Comparison of ENCODE assay signal across 8 cellular contexts in genomic region chr11:33039274-33040126, GRCh38. TPM values are rescaled to one million over a fixed set of nuclear protein-coding genes. Genes with fewer than 3 reads are reported as not detected.
A peak's percentile ranks its signal among the peaks of the same experiment; 100 is the strongest.
DNase-seq lines count a peak whose midpoint lies in the region; FAIRE-seq and TF ChIP-seq lines count a peak whose summit lies in the region.

A gene with protein sequence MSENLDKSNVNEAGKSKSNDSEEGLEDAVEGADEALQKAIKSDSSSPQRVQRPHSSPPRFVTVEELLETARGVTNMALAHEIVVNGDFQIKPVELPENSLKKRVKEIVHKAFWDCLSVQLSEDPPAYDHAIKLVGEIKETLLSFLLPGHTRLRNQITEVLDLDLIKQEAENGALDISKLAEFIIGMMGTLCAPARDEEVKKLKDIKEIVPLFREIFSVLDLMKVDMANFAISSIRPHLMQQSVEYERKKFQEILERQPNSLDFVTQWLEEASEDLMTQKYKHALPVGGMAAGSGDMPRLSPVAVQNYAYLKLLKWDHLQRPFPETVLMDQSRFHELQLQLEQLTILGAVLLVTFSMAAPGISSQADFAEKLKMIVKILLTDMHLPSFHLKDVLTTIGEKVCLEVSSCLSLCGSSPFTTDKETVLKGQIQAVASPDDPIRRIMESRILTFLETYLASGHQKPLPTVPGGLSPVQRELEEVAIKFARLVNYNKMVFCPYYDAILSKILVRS (plus strand): TSS chr11:33039572. CDS start chr11:33043774, 4,202 bp downstream.

- H3K79me2 ChIP-seq in neural cell (replicated peaks; ENCODE audit: insufficient read depth, low read length) = no peaks in the 10 kb centered on the region

- H3K4me1 ChIP-seq in ES-I3 (ENCODE audit: insufficient read depth, low read length) = no peaks in the 10 kb centered on the region; the same call in 1 of the 2 replicates
- peaks cover 10% of the 10 kb centered on the region for H3K4me1 ChIP-seq in stomach smooth muscle (ENCODE audit: control insufficient read depth, insufficient read depth, low read length)

- H3K27ac ChIP-seq in neural cell (ENCODE audit: low read length) (peak within 1 kb of the TSS; percentile 95), stomach smooth muscle (ENCODE audit: low read length) (peak within 1 kb of the TSS; percentile 97)

- H3K9me3 ChIP-seq in ES-I3 (ENCODE audit: control insufficient read depth, insufficient read depth, low read length) (no peaks in the 10 kb centered on the region; the same call in 1 of the 2 replicates), neural cell (ENCODE audit: low read length) (no peaks in the 10 kb centered on the region), stomach smooth muscle (ENCODE audit: control insufficient read depth in 2 of 2, low read length in 2 of 2) (no peaks in the 10 kb centered on the region)

- TF ChIP-seq EP300 in neural cell (conservative IDR thresholded peaks at IDR 0.05; ENCODE audit: poor library complexity, severe bottlenecking) = peak; percentile 28

- peak; percentile 75 for TF ChIP-seq POLR2A in H54 (IDR thresholded peaks at IDR 0.05; ENCODE audit: low read depth, low read length)

- TF ChIP-seq RAD21 in neural cell (conservative IDR thresholded peaks at IDR 0.05) = peak; percentile 23

- H3K36me3 ChIP-seq in ES-I3 (ENCODE audit: insufficient read depth, low read length) (no peaks in the 10 kb centered on the region; the same call in 1 of the 2 replicates), neural cell (ENCODE audit: insufficient read depth, low read length) (no peaks in the 10 kb centered on the region), stomach smooth muscle (ENCODE audit: control insufficient read depth in 2 of 2, insufficient read depth in 2 of 2, low read length in 2 of 2) (peaks cover 2 to 4% of the 10 kb centered on the region in 2 donors)

- H4K20me1 ChIP-seq in neural cell (ENCODE audit: insufficient read depth) = no peaks in the 10 kb centered on the region

- no peaks in the 10 kb centered on the region for H3K9me2 ChIP-seq in neural cell (ENCODE audit: insufficient read depth, low read length)

- no peaks in the 10 kb centered on the region for H3K27me3 ChIP-seq in neural cell (ENCODE audit: insufficient read depth, low read depth, low read length)
- H3K27me3 ChIP-seq in stomach smooth muscle (ENCODE audit: control insufficient read depth in 1 of 2, insufficient read depth in 2 of 2, low read length in 2 of 2) = no peaks in the 10 kb centered on the region

- no peak for FAIRE-seq in H54 (lab: Jason Lieb, UNC)

- H3F3A ChIP-seq in neural cell (ENCODE audit: insufficient read depth, low read length, poor library complexity, severe bottlenecking) = no peaks in the 10 kb centered on the region

- peak within 1 kb of the TSS; percentile 97 for H3K4me2 ChIP-seq in neural cell (ENCODE audit: low read length)

- H2AFZ ChIP-seq in neural cell (ENCODE audit: low read depth, low read length) = peak within 1 kb of the TSS; percentile 77

- H3K4me3 ChIP-seq in LNCaP clone FGC (ENCODE audit: low read depth, low read length) (peak within 1 kb of the TSS; percentile 84), foreskin fibroblast (ENCODE audit: low read depth in 1 of 2, low read length in 2 of 2) (peak within 1 kb of the TSS; percentile 70 to 72), neural cell (ENCODE audit: low read length) (peak within 1 kb of the TSS; percentile 92), stomach smooth muscle (ENCODE audit: low read length in 2 of 2) (peak within 1 kb of the TSS; percentile 68 to 92)

- H3K9ac ChIP-seq in ES-I3 (ENCODE audit: low read depth, low read length) (peak within 1 kb of the TSS; percentile 82), neural cell (ENCODE audit: low read length) (peak within 1 kb of the TSS; percentile 91), stomach smooth muscle (ENCODE audit: low read length in 2 of 2) (peak within 1 kb of the TSS; percentile 74 to 96)

- DNase-seq in H54 (ENCODE audit: insufficient read length, low spot score) (peak; percentile 70), LNCaP clone FGC (ENCODE audit: low read depth) (peak; percentile 69), SHP77 (lab: John Stamatoyannopoulos, UW) (peak; percentile 86 to 88), activated gamma-delta T cell (lab: John Stamatoyannopoulos, UW) (peak; percentile 68), foreskin fibroblast (peak; percentile 86 to 98)

- TF ChIP-seq CTCF in LNCaP clone FGC (IDR thresholded peaks at IDR 0.05; ENCODE audit: control insufficient read depth, extremely low read depth, insufficient read depth) (no peak), foreskin fibroblast (IDR thresholded peaks at IDR 0.05; ENCODE audit: low read depth, low read length) (no peak), neural cell (IDR thresholded peaks at IDR 0.05; ENCODE audit: poor library complexity, severe bottlenecking) (no peak)

TF ChIP-seq in neural cell, 6 proteins besides CTCF, POLR2A, EP300 and RAD21:
- peak; percentile 73 for TF ChIP-seq MXI1 (conservative IDR thresholded peaks at IDR 0.05; ENCODE audit: poor library complexity, severe bottlenecking)
- peak; percentile 6 for TF ChIP-seq SMC3 (conservative IDR thresholded peaks at IDR 0.05; ENCODE audit: poor library complexity)
- TF ChIP-seq POLR2AphosphoS5 (IDR thresholded peaks at IDR 0.05) = peak; percentile 77
- no peak for TF ChIP-seq EZH2 (IDR thresholded peaks at IDR 0.05; ENCODE audit: borderline replicate concordance, insufficient read depth, low read length, poor library complexity, severe bottlenecking)
- TF ChIP-seq TAF1 (IDR thresholded peaks at IDR 0.05; ENCODE audit: low read depth) = no peak
- peak; percentile 54 for TF ChIP-seq REST (IDR thresholded peaks at IDR 0.05; ENCODE audit: borderline replicate concordance)
TF ChIP-seq in neural cell: peak in this region for 4.

RNA-seq across cellular contexts. Expression of the gene that starts here (rescaled TPM):
- polyA plus RNA-seq in neural cell = 12.5 and 19.2 TPM in 2 replicates
- 42.6 and 45.0 TPM in 2 replicates for polyA minus RNA-seq in neural cell

Comparison
In these comparisons a context has a peak if more than half of its experiments do, and no peak if none do; other contexts are left out.
1. Peak in every context shown above with its lines: DNase-seq, H3K4me3 ChIP-seq and H3K27ac ChIP-seq.